25 cellular contexts compared by ENCODE assay signal in genomic region chr2:236688563-236689392, GRCh38.
DNase-seq lines count a peak whose midpoint lies in the region; ATAC-seq, FAIRE-seq and TF ChIP-seq lines count a peak whose summit lies in the region.
"Had no signal": no experiment of that assay in that cellular context is flagged by ENCODE, and none has a peak within 500 bp of the region (broad histone marks: within the 10 kb centered on the region; RNA-seq: fewer than 3 reads in every experiment).

No MANE protein-coding gene starts in this region.

- dilution Hi-C loops in keratinocyte (cut with MboI; ENCODE audit: extremely low pct_ligation_motif_present, low sequenced_read_pairs) = no loop called here

- H3K36me3 Mint-ChIP-seq in MCF 10A (ENCODE audit: insufficient read depth, unreplicated experiment) = no peaks in the 10 kb centered on the region
- H3K36me3 Mint-ChIP-seq: activated CD4-positive, alpha-beta memory T cell treated with anti-CD3 and anti-CD28 coated beads for 36 hours; stimulated activated memory B cell treated with anti-CD40 and anti-IgM and Interleukin-4, amounts not matched to agents 10 μg/mL and 1 μg/mL and 100 μg/mL, for 72 hours had no signal

- intact Hi-C loops in MCF 10A (cut with micrococcal nuclease) = no loop called here
- intact Hi-C loops in breast epithelium (cut with DNase I; ENCODE audit: low total_unique reads) = no loop called here
- intact Hi-C loops in ascending aorta (cut with DNase I) = loop anchor here (5.0 kb wide), 1 partner anchor 121 kb away; the partner anchor contains the start of gene ACKR3
- intact Hi-C loops in tibial artery (cut with DNase I; ENCODE audit: low total_unique reads) = no loop called here
- intact Hi-C loops in transverse colon (cut with DNase I; ENCODE audit: low total_unique reads) = no loop called here

- peak overlapping the region; percentile 67 for H3K4me2 ChIP-seq in keratinocyte (ENCODE audit: control insufficient read depth, extremely low read depth, insufficient read depth, low read depth, low read length)

- CTCF ChIA-PET in MCF 10A (lab: Yijun Ruan, JAX) = interaction anchor here (1.2 kb wide), 1 partner anchor 81 kb away, joined by 3 read pairs; no protein-coding TSS in a partner anchor

- H4K20me1 ChIP-seq in keratinocyte (ENCODE audit: control insufficient read depth, extremely low read depth, insufficient read depth, low read length) = no peaks in the 10 kb centered on the region

- peak overlapping the region; percentile 44 for H3K9ac ChIP-seq in keratinocyte (ENCODE audit: control insufficient read depth, extremely low read depth, insufficient read depth, low read length)

- H3K4me3 ChIP-seq in breast epithelium = no peak overlapping the region
- H3K4me3 ChIP-seq in ascending aorta = no peak overlapping the region
- no peak overlapping the region for H3K4me3 ChIP-seq in keratinocyte (ENCODE audit: control insufficient read depth in 2 of 3, extremely low read depth in 1 of 3, insufficient read depth in 2 of 3, low read depth in 1 of 3, low read length in 3 of 3)
- H3K4me3 ChIP-seq in tibial artery = no peak overlapping the region
- no peak overlapping the region for H3K4me3 ChIP-seq in transverse colon
- H3K4me3 ChIP-seq: colonic mucosa, left lung, mucosa of descending colon, skin epidermis had no signal

- H3K4me1 ChIP-seq in breast epithelium (peaks cover 0 to 14% of the 10 kb centered on the region in 2 donors), ascending aorta (peaks cover 18 to 31% of the 10 kb centered on the region in 2 donors), keratinocyte (ENCODE audit: control insufficient read depth, extremely low read depth, insufficient read depth, low read length) (peaks cover 49% of the 10 kb centered on the region), tibial artery (peaks cover 11 to 44% (median 31%) of the 10 kb centered on the region in 4 donors), transverse colon (no peaks in the 10 kb centered on the region)
- H3K4me1 ChIP-seq: colonic mucosa, left lung had no signal

- H3K4me1 Mint-ChIP-seq in MCF 10A (ENCODE audit: insufficient read depth, unreplicated experiment) = peaks cover 58% of the 10 kb centered on the region
- H3K4me1 Mint-ChIP-seq: activated naive CD8-positive, alpha-beta T cell treated with anti-CD3 and anti-CD28 coated beads, Interleukin-2, amount 50 U/mL, for 24 hours had no signal

- H3K27me3 Mint-ChIP-seq in MCF 10A (ENCODE audit: insufficient read depth, unreplicated experiment) = no peaks in the 10 kb centered on the region

- no peak overlapping the region for H3K4me3 Mint-ChIP-seq in MCF 10A (ENCODE audit: unreplicated experiment)
- H3K4me3 Mint-ChIP-seq: activated CD4-positive, alpha-beta memory T cell treated with anti-CD3 and anti-CD28 coated beads for 36 hours; activated naive CD8-positive, alpha-beta T cell treated with anti-CD3 and anti-CD28 coated beads, Interleukin-2, amount 50 U/mL, for 24 hours; endodermal cell; neural crest cell; stimulated activated memory B cell treated with anti-CD40 and anti-IgM and Interleukin-4, amounts not matched to agents 10 μg/mL and 1 μg/mL and 100 μg/mL, for 72 hours had no signal

- H3K9me3 ChIP-seq in breast epithelium (no peaks in the 10 kb centered on the region), ascending aorta (no peaks in the 10 kb centered on the region), keratinocyte (ENCODE audit: control insufficient read depth, low read depth, low read length) (no peaks in the 10 kb centered on the region), tibial artery (no peaks in the 10 kb centered on the region), transverse colon (no peaks in the 10 kb centered on the region)
- H3K9me3 ChIP-seq: colonic mucosa, left lung, mucosa of descending colon had no signal

- peak overlapping the region; percentile 40 for H3K27ac Mint-ChIP-seq in MCF 10A (ENCODE audit: low read depth, unreplicated experiment)
- H3K27ac Mint-ChIP-seq: activated CD4-positive, alpha-beta memory T cell treated with anti-CD3 and anti-CD28 coated beads for 36 hours; activated naive CD8-positive, alpha-beta T cell treated with anti-CD3 and anti-CD28 coated beads, Interleukin-2, amount 50 U/mL, for 24 hours; endodermal cell; progenitor cell of endocrine pancreas; stimulated activated memory B cell treated with anti-CD40 and anti-IgM and Interleukin-4, amounts not matched to agents 10 μg/mL and 1 μg/mL and 100 μg/mL, for 72 hours had no signal

- ATAC-seq in GM18498 (IDR thresholded peaks at IDR 0.05; ENCODE audit: unreplicated experiment) = no peak
- ATAC-seq: activated naive CD8-positive, alpha-beta T cell treated with anti-CD3 and anti-CD28 coated beads, Interleukin-2, amount 50 U/mL, for 24 hours; left lung; mucosa of descending colon; stimulated activated memory B cell treated with anti-CD40 and anti-IgM and Interleukin-4, amounts not matched to agents 10 μg/mL and 1 μg/mL and 100 μg/mL, for 72 hours had no signal

- POLR2A ChIA-PET in MCF 10A (lab: Yijun Ruan, JAX) = interaction anchor here (0.9 to 1.8 kb wide), 7 partner anchors 8 to 81 kb away, joined by 3 to 12 read pairs (median 5); no protein-coding TSS in a partner anchor

- H3K79me2 ChIP-seq in keratinocyte (ENCODE audit: control insufficient read depth, insufficient read depth, low read length) = no peaks in the 10 kb centered on the region

- in situ Hi-C loops in transverse colon (cut with MboI; ENCODE audit: low pct_ligation_motif_present in 1 of 4, low pct_unique_long_range_greater_than_20kb in 1 of 4, low sequenced_read_pairs in 3 of 4) = no loop called here

- no peaks in the 10 kb centered on the region for H3K9me1 ChIP-seq in keratinocyte (ENCODE audit: control insufficient read depth, extremely low read depth, insufficient read depth, low read length)

- no peak for TF ChIP-seq CTCF in MCF 10A (IDR thresholded peaks at IDR 0.05; ENCODE audit: unreplicated experiment)
- TF ChIP-seq CTCF in breast epithelium (IDR thresholded peaks at IDR 0.05) = no peak
- TF ChIP-seq CTCF in ascending aorta (IDR thresholded peaks at IDR 0.05) = no peak
- TF ChIP-seq CTCF in keratinocyte (optimal IDR thresholded peaks at IDR 0.05 in 1 of 3, IDR thresholded peaks at IDR 0.05 in 1 of 3, conservative IDR thresholded peaks at IDR 0.05 in 1 of 3; ENCODE audit: extremely low read depth in 1 of 3, insufficient read depth in 2 of 3, low read length in 3 of 3) = no peak
- no peak for TF ChIP-seq CTCF in tibial artery (IDR thresholded peaks at IDR 0.05)
- TF ChIP-seq CTCF in transverse colon (IDR thresholded peaks at IDR 0.05) = no peak

- no peak for TF ChIP-seq POLR2A in breast epithelium (IDR thresholded peaks at IDR 0.05)
- no peak for TF ChIP-seq POLR2A in transverse colon (IDR thresholded peaks at IDR 0.05)

- no peak for FAIRE-seq in keratinocyte (lab: Jason Lieb, UNC)

- no peak for TF ChIP-seq EP300 in transverse colon (IDR thresholded peaks at IDR 0.05; ENCODE audit: low read depth)

- WGBS in transverse colon (ENCODE audit: low coverage in 1 of 2), 2 donors = 70 to 71% methylated on average over 9 to 23 of the region's 23 CpGs

- no TSS peak for BruUV-seq in MCF 10A (replicated peaks; lab: Mats Ljungman, UMichigan)

- H2AFZ ChIP-seq in keratinocyte (ENCODE audit: control insufficient read depth, low read length) = no peak overlapping the region

- no peaks in the 10 kb centered on the region for H3K9me3 Mint-ChIP-seq in MCF 10A (ENCODE audit: unreplicated experiment)
- H3K9me3 Mint-ChIP-seq: activated CD4-positive, alpha-beta memory T cell treated with anti-CD3 and anti-CD28 coated beads for 36 hours; activated naive CD8-positive, alpha-beta T cell treated with anti-CD3 and anti-CD28 coated beads, Interleukin-2, amount 50 U/mL, for 24 hours; endodermal cell; neural crest cell; stimulated activated memory B cell treated with anti-CD40 and anti-IgM and Interleukin-4, amounts not matched to agents 10 μg/mL and 1 μg/mL and 100 μg/mL, for 72 hours had no signal

- no peaks in the 10 kb centered on the region for H3K36me3 ChIP-seq in breast epithelium
- H3K36me3 ChIP-seq in ascending aorta = no peaks in the 10 kb centered on the region
- H3K36me3 ChIP-seq in keratinocyte (ENCODE audit: control insufficient read depth in 2 of 2, extremely low read depth in 1 of 2, insufficient read depth in 2 of 2, low read length in 2 of 2) = no peaks in the 10 kb centered on the region
- H3K36me3 ChIP-seq in tibial artery = no peaks in the 10 kb centered on the region
- no peaks in the 10 kb centered on the region for H3K36me3 ChIP-seq in transverse colon
- H3K36me3 ChIP-seq: colonic mucosa, left lung had no signal

- DNase-seq in MCF 10A (ENCODE audit: unreplicated experiment) (peak; percentile 18), breast epithelium (ENCODE audit: low spot score in 2 of 2) (no peak), ascending aorta (ENCODE audit: low spot score in 2 of 2) (no peak), keratinocyte (ENCODE audit: low read depth, low spot score) (no peak), tibial artery (peak in 1 of 2 donors; percentile 55), inferior parietal cortex (ENCODE audit: extremely low spot score) (no peak), transverse colon (no peak)
- DNase-seq: activated CD4-positive, alpha-beta memory T cell treated with anti-CD3 and anti-CD28 coated beads for 36 hours; activated gamma-delta T cell; activated naive CD8-positive, alpha-beta T cell treated with anti-CD3 and anti-CD28 coated beads, Interleukin-2, amount 50 U/mL, for 24 hours; colonic mucosa; endodermal cell; GOT3; left lung; mucosa of descending colon; NCI-H1105 treated with DMSO at 0.1 percent for 48 hours; NCI-H2107; NCI-H524; RPMI8226; T-helper 9 cell had no signal

- H3K27ac ChIP-seq in breast epithelium = peak overlapping the region in 1 of 2 donors; percentile 48
- peak overlapping the region; percentile 54 to 75 for H3K27ac ChIP-seq in ascending aorta
- no peak overlapping the region for H3K27ac ChIP-seq in keratinocyte (ENCODE audit: control insufficient read depth, insufficient read depth, low read length)
- peak overlapping the region; percentile 10 to 38 for H3K27ac ChIP-seq in tibial artery
- no peak overlapping the region for H3K27ac ChIP-seq in transverse colon
- H3K27ac ChIP-seq: colonic mucosa, left lung, skin epidermis had no signal

- H3K27me3 ChIP-seq in breast epithelium (no peaks in the 10 kb centered on the region), ascending aorta (no peaks in the 10 kb centered on the region), keratinocyte (ENCODE audit: control insufficient read depth, extremely low read depth, insufficient read depth, low read length) (no peaks in the 10 kb centered on the region), tibial artery (no peaks in the 10 kb centered on the region), transverse colon (no peaks in the 10 kb centered on the region)
- H3K27me3 ChIP-seq: colonic mucosa had no signal

Comparison
In these comparisons a context has a peak if more than half of its experiments do, and no peak if none do; other contexts are left out.
1. H3K27ac ChIP-seq: peak in ascending aorta (2 of 2) and tibial artery (2 of 2); none in keratinocyte (single experiment) and transverse colon (0 of 4).